1 cellular context compared by ENCODE assay signal in genomic region chr2:3493610-3493997, GRCh38.
TF ChIP-seq lines count a peak whose summit lies in the region.

No MANE protein-coding gene starts in this region.

TF ChIP-seq in H1, 55 proteins besides CTCF, POLR2A, EP300 and RAD21:
- TF ChIP-seq E2F6 (IDR thresholded peaks at IDR 0.05), result no peak
- peak; percentile 24; the same call in 1 of the 2 replicates for TF ChIP-seq EGR1 (IDR thresholded peaks at IDR 0.05; ENCODE audit: borderline replicate concordance, low read depth, low read length)
